In the genomic region with DNA sequence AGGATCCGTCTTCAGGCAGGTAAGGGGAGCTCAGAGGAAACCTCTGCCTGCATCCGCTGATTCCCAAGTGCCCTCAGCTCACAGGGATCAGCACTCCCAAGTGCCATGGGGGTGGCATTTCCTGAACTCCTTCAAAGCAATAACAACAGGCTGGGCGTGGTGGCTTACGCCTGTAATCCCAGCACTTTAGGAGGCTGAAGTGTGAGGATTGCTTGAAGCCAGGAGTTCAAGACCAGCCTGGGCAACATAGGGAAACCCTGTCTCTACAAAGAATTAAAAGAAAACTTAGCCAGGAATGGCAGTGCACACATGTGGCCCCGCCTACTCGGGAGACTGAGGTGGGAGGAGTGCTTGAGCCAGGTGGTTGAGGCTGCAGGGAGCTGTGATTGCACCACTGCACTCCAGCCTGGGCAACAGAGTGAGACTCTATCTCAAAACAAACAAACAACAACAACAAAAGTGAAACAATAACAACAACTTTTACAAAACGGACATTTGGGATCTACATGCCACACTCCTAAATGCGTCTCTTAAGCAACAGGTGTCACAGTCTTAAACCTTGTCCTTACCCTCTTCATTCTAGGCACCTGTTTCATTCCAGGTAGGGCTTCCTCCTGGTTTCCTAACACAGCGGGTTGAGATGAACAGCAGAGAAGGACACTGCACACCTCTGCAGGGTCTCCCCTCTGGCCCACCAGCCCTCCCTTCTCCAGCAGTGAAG, we compare ENCODE assay signal across 8 cellular contexts.
DNase-seq lines count a peak whose midpoint lies in the region; ATAC-seq and TF ChIP-seq lines count a peak whose summit lies in the region.

No MANE protein-coding gene starts in this region.

- H3K36me3 ChIP-seq in Peyer's patch = no peaks in the 10 kb centered on the region

- ATAC-seq in stimulated activated naive B cell treated with anti-CD40 and anti-IgM and Interleukin-4, amounts not matched to agents 10 μg/mL and 1 μg/mL and 100 μg/mL, for 72 hours (replicated peaks) = no peak
- ATAC-seq in GM21515 (IDR thresholded peaks at IDR 0.05; ENCODE audit: unreplicated experiment) = no peak
- no peak for ATAC-seq in GM18870 (IDR thresholded peaks at IDR 0.05; ENCODE audit: unreplicated experiment)

- H3K9me3 ChIP-seq in Peyer's patch = peaks cover 0 to 4% (median 1%) of the 10 kb centered on the region in 4 donors

- TF ChIP-seq CTCF in Peyer's patch (IDR thresholded peaks at IDR 0.05) = no peak
- no peak for TF ChIP-seq CTCF in fibroblast of the aortic adventitia (IDR thresholded peaks at IDR 0.05; ENCODE audit: insufficient read depth, low read length)

- DNase-seq in DMS153 (lab: John Stamatoyannopoulos, UW) (peak; percentile 33), DMS153 treated with DMSO at 0.1 percent for 48 hours (lab: John Stamatoyannopoulos, UW; ENCODE audit: unreplicated experiment) (no peak), Peyer's patch (no peak), fibroblast of the aortic adventitia (ENCODE audit: low read depth) (peak; percentile 10)
- no peak for DNase-seq in stimulated activated naive B cell treated with anti-CD40 and anti-IgM and Interleukin-4, amounts not matched to agents 10 μg/mL and 1 μg/mL and 100 μg/mL, for 72 hours
- no peak for DNase-seq in activated CD4-positive, CD25-positive, alpha-beta regulatory T cell (lab: John Stamatoyannopoulos, UW)

- H3K4me3 ChIP-seq in Peyer's patch (peak overlapping the region; percentile 55 to 67 (median 56)), fibroblast of the aortic adventitia (ENCODE audit: low read depth, low read length) (peak overlapping the region; percentile 77)

- H3K4me1 Mint-ChIP-seq in stimulated activated naive B cell treated with anti-CD40 and anti-IgM and Interleukin-4, amounts not matched to agents 10 μg/mL and 1 μg/mL and 100 μg/mL, for 72 hours = peaks cover 15 to 27% of the 10 kb centered on the region in 2 donors

- no peaks in the 10 kb centered on the region for H3K27me3 ChIP-seq in Peyer's patch

- peak overlapping the region; percentile 85 to 92 (median 87) for H3K27ac ChIP-seq in Peyer's patch

- peaks cover 2 to 4% of the 10 kb centered on the region in 2 donors for H3K9me3 Mint-ChIP-seq in stimulated activated naive B cell treated with anti-CD40 and anti-IgM and Interleukin-4, amounts not matched to agents 10 μg/mL and 1 μg/mL and 100 μg/mL, for 72 hours

- TF ChIP-seq POLR2A in Peyer's patch (IDR thresholded peaks at IDR 0.05) = no peak

- peak overlapping the region; percentile 92 to 94 for H3K4me3 Mint-ChIP-seq in stimulated activated naive B cell treated with anti-CD40 and anti-IgM and Interleukin-4, amounts not matched to agents 10 μg/mL and 1 μg/mL and 100 μg/mL, for 72 hours

- H3K27me3 Mint-ChIP-seq in stimulated activated naive B cell treated with anti-CD40 and anti-IgM and Interleukin-4, amounts not matched to agents 10 μg/mL and 1 μg/mL and 100 μg/mL, for 72 hours = peaks cover 0 to 4% of the 10 kb centered on the region in 2 donors

- H3K36me3 Mint-ChIP-seq in stimulated activated naive B cell treated with anti-CD40 and anti-IgM and Interleukin-4, amounts not matched to agents 10 μg/mL and 1 μg/mL and 100 μg/mL, for 72 hours = peaks cover 19 to 23% of the 10 kb centered on the region in 2 donors

- peaks cover 0 to 9% (median 2%) of the 10 kb centered on the region in 4 donors for H3K4me1 ChIP-seq in Peyer's patch

- peak overlapping the region; percentile 97 for H3K27ac Mint-ChIP-seq in stimulated activated naive B cell treated with anti-CD40 and anti-IgM and Interleukin-4, amounts not matched to agents 10 μg/mL and 1 μg/mL and 100 μg/mL, for 72 hours

Comparison
In these comparisons a context has a peak if more than half of its experiments do, and no peak if none do; other contexts are left out.
1. DNase-seq: peak in DMS153 (single experiment) and fibroblast of the aortic adventitia (single experiment); none in DMS153 treated with DMSO at 0.1 percent for 48 hours (single experiment), Peyer's patch (0 of 3), stimulated activated naive B cell treated with anti-CD40 and anti-IgM and Interleukin-4, amounts not matched to agents 10 μg/mL and 1 μg/mL and 100 μg/mL, for 72 hours (single experiment) and activated CD4-positive, CD25-positive, alpha-beta regulatory T cell (0 of 4).